14 cellular contexts compared by ENCODE assay signal in genomic region chr2:120919216-120919615, GRCh38.
"Had no signal": no experiment of that assay in that cellular context is flagged by ENCODE, and none has a peak within 500 bp of the region (broad histone marks: within the 10 kb centered on the region; RNA-seq: fewer than 3 reads in every experiment).

No MANE protein-coding gene starts in this region.

- H3K36me3 ChIP-seq: heart right ventricle, ovary had no signal

- ATAC-seq: esophagus mucosa; natural killer cell; stimulated activated effector memory CD8-positive, alpha-beta T cell treated with anti-CD3 and anti-CD28 coated beads, Interleukin-12 subunit alpha, Interleukin-12 subunit beta, amount 100 ng/mL, for 72 hours; stimulated activated naive CD8-positive, alpha-beta T cell treated with anti-CD3 and anti-CD28 coated beads, Interleukin-15, amount 100 ng/mL, for 72 hours had no signal

- H3K9me3 ChIP-seq: heart right ventricle, ovary had no signal

- H3K4me3 ChIP-seq: dorsolateral prefrontal cortex, heart right ventricle, ovary had no signal

- H3K27me3 ChIP-seq: heart right ventricle, ovary had no signal

- DNase-seq: caudate nucleus; cortex of kidney; dorsolateral prefrontal cortex; effector memory CD4-positive, alpha-beta T cell; heart right ventricle; kidney glomerular epithelial cell; natural killer cell; stimulated activated CD4-positive, alpha-beta T cell treated with anti-CD3 and anti-CD28 coated beads, Interleukin-4, amount 100 ng/mL, for 1 hour; stimulated activated CD8-positive, alpha-beta memory T cell treated with anti-CD3 and anti-CD28 coated beads, Interleukin-4, amount 100 ng/mL, for 48 hours; stimulated activated naive CD8-positive, alpha-beta T cell treated with anti-CD3 and anti-CD28 coated beads, Interleukin-15, amount 100 ng/mL, for 72 hours had no signal

- H3K27me3 Mint-ChIP-seq: stimulated activated naive CD8-positive, alpha-beta T cell treated with anti-CD3 and anti-CD28 coated beads, Interleukin-15, amount 100 ng/mL, for 72 hours had no signal

- H3K36me3 Mint-ChIP-seq: natural killer cell; stimulated activated effector memory CD8-positive, alpha-beta T cell treated with anti-CD3 and anti-CD28 coated beads, Interleukin-12 subunit alpha, Interleukin-12 subunit beta, amount 100 ng/mL, for 72 hours had no signal

- H3K4me1 Mint-ChIP-seq: natural killer cell; stimulated activated effector memory CD8-positive, alpha-beta T cell treated with anti-CD3 and anti-CD28 coated beads, Interleukin-12 subunit alpha, Interleukin-12 subunit beta, amount 100 ng/mL, for 72 hours; stimulated activated naive CD8-positive, alpha-beta T cell treated with anti-CD3 and anti-CD28 coated beads, Interleukin-15, amount 100 ng/mL, for 72 hours had no signal

- H3K9me3 Mint-ChIP-seq: natural killer cell; stimulated activated effector memory CD8-positive, alpha-beta T cell treated with anti-CD3 and anti-CD28 coated beads, Interleukin-12 subunit alpha, Interleukin-12 subunit beta, amount 100 ng/mL, for 72 hours; stimulated activated naive CD8-positive, alpha-beta T cell treated with anti-CD3 and anti-CD28 coated beads, Interleukin-15, amount 100 ng/mL, for 72 hours; type B pancreatic cell had no signal

- H3K4me3 Mint-ChIP-seq: natural killer cell; stimulated activated effector memory CD8-positive, alpha-beta T cell treated with anti-CD3 and anti-CD28 coated beads, Interleukin-12 subunit alpha, Interleukin-12 subunit beta, amount 100 ng/mL, for 72 hours; stimulated activated naive CD8-positive, alpha-beta T cell treated with anti-CD3 and anti-CD28 coated beads, Interleukin-15, amount 100 ng/mL, for 72 hours; type B pancreatic cell had no signal

- H3K27ac Mint-ChIP-seq: natural killer cell; stimulated activated effector memory CD8-positive, alpha-beta T cell treated with anti-CD3 and anti-CD28 coated beads, Interleukin-12 subunit alpha, Interleukin-12 subunit beta, amount 100 ng/mL, for 72 hours; stimulated activated naive CD8-positive, alpha-beta T cell treated with anti-CD3 and anti-CD28 coated beads, Interleukin-15, amount 100 ng/mL, for 72 hours had no signal
